8 cellular contexts compared by ENCODE assay signal in genomic region chr9:121861501-121862180, GRCh38.
DNase-seq lines count a peak whose midpoint lies in the region; ATAC-seq, FAIRE-seq and TF ChIP-seq lines count a peak whose summit lies in the region.

No MANE protein-coding gene starts in this region.

- 0 out of 2 replicates have a peak overlapping the region, but pooled peaks have one; percentile 34 for H2BK20ac ChIP-seq in H1 (ENCODE audit: low read length)

- WGBS in H1 (ENCODE audit: extremely low coverage in 1 of 2, insufficient coverage in 1 of 2, insufficient read length in 1 of 2, insufficient replicate concordance in 2 of 2, low coverage in 1 of 2, low lambda C conversion rate in 2 of 2, missing lambda C conversion rate in 1 of 2), 2 experiments: 70% methylated on average over 4 of the region's 4 CpGs; no CpG with 5 or more reads in 1 of the 2 experiments

- peaks cover 37% of the 10 kb centered on the region for H3K4me1 Mint-ChIP-seq in nephron progenitor cell
- no peaks in the 10 kb centered on the region for H3K4me1 Mint-ChIP-seq in activated CD4-positive, alpha-beta T cell treated with anti-CD3 and anti-CD28 coated beads, Interleukin-2, amount 10 ng/mL, durations not matched to agents 24 days and 14 days

- no peak overlapping the region for H2BK15ac ChIP-seq in H1 (ENCODE audit: low read length)

- no peaks in the 10 kb centered on the region for H3K23me2 ChIP-seq in H1 (ENCODE audit: low read depth, low read length)

- H3K4me3 ChIP-seq in DOHH2 (ENCODE audit: low read length) (no peak overlapping the region), NB4 (ENCODE audit: low read depth, low read length) (no peak overlapping the region), H1 (ENCODE audit: extremely low read depth in 1 of 4, insufficient read depth in 2 of 4, low read depth in 3 of 4, low read length in 4 of 4) (no peak overlapping the region)

- CTCF ChIA-PET in H1 (lab: Charles Lee; ENCODE audit: partially characterized antibody): interaction anchor here (0.6 to 4.0 kb wide), 38 partner anchors 10 to 315 kb away, joined by 3 to 21 read pairs (median 4); no protein-coding TSS in a partner anchor

- no peak overlapping the region for H2BK12ac ChIP-seq in H1 (ENCODE audit: low read depth, low read length)

- no peak overlapping the region for H4K8ac ChIP-seq in H1 (ENCODE audit: extremely low read depth, insufficient read depth, low read length)

- TF ChIP-seq RAD21 in H1 (IDR thresholded peaks at IDR 0.05 in 1 of 2, conservative IDR thresholded peaks at IDR 0.05 in 1 of 2; ENCODE audit: low read depth in 2 of 2, low read length in 2 of 2): peak; percentile 64 to 77

- H3K23ac ChIP-seq in H1 (ENCODE audit: insufficient read length): no peak overlapping the region

- no peak for TF ChIP-seq EP300 in H1 (IDR thresholded peaks at IDR 0.05; ENCODE audit: borderline replicate concordance in 1 of 2, low read depth in 2 of 2, low read length in 2 of 2)

- no peaks in the 10 kb centered on the region for H3K79me1 ChIP-seq in H1 (ENCODE audit: low read depth, low read length)

- H3K79me2 ChIP-seq in DOHH2 (ENCODE audit: control insufficient read depth, low read length) (no peaks in the 10 kb centered on the region), H1 (ENCODE audit: control insufficient read depth in 1 of 2, insufficient read depth in 2 of 2, low read length in 2 of 2) (no peaks in the 10 kb centered on the region)

- H3K36me3 ChIP-seq in DOHH2 (ENCODE audit: control insufficient read depth, low read length) (no peaks in the 10 kb centered on the region), H1 (ENCODE audit: control insufficient read depth in 2 of 4, insufficient read depth in 4 of 4, low read length in 3 of 4) (no peaks in the 10 kb centered on the region)

- peaks cover 15% of the 10 kb centered on the region for H3K27me3 Mint-ChIP-seq in nephron progenitor cell (ENCODE audit: low read depth, poor library complexity)
- H3K27me3 Mint-ChIP-seq in activated CD4-positive, alpha-beta T cell treated with anti-CD3 and anti-CD28 coated beads, Interleukin-2, amount 10 ng/mL, durations not matched to agents 24 days and 14 days: peaks cover 2% of the 10 kb centered on the region

- TF ChIP-seq CTCF in DOHH2 (IDR thresholded peaks at IDR 0.05; ENCODE audit: low read depth, low read length, poor library complexity, severe bottlenecking) (peak; percentile 58), NB4 (IDR thresholded peaks at IDR 0.05; ENCODE audit: low read depth, low read length) (peak; percentile 51), H1 (IDR thresholded peaks at IDR 0.05; ENCODE audit: control extremely low read depth in 1 of 3, insufficient read depth in 1 of 3, low read depth in 1 of 3, low read length in 3 of 3) (peak; percentile 81 to 91 (median 91)), nephron progenitor cell (IDR thresholded peaks at IDR 0.05) (peak; percentile 43)

- no peak for ATAC-seq in GM19324 (IDR thresholded peaks at IDR 0.05; ENCODE audit: low FRiP score, unreplicated experiment)

- no peak overlapping the region for H3K56ac ChIP-seq in H1 (replicated peaks; ENCODE audit: insufficient read length, low read depth, low read length)

- TF ChIP-seq POLR2A in NB4 (IDR thresholded peaks at IDR 0.05; ENCODE audit: extremely low read depth, insufficient read length) (no peak), H1 (IDR thresholded peaks at IDR 0.05; ENCODE audit: control extremely low read depth in 1 of 2, low read depth in 2 of 2, low read length in 2 of 2) (no peak)

- no peak overlapping the region for H2AFZ ChIP-seq in H1 (ENCODE audit: low read length)

- no peak overlapping the region for H2BK120ac ChIP-seq in H1 (replicated peaks; ENCODE audit: low read depth, low read length)

- H3K4me2 ChIP-seq in DOHH2 (ENCODE audit: low read length): no peak overlapping the region
- H3K4me2 ChIP-seq in H1 (ENCODE audit: insufficient read depth in 1 of 2, low read depth in 2 of 2, low read length in 2 of 2): no peak overlapping the region

- no peak overlapping the region for H3K27ac Mint-ChIP-seq in nephron progenitor cell
- H3K27ac Mint-ChIP-seq in activated CD4-positive, alpha-beta T cell treated with anti-CD3 and anti-CD28 coated beads, Interleukin-2, amount 10 ng/mL, durations not matched to agents 24 days and 14 days: no peak overlapping the region

- H3F3A ChIP-seq in DOHH2 (ENCODE audit: control insufficient read depth, insufficient read depth): no peaks in the 10 kb centered on the region

- no peaks in the 10 kb centered on the region for H3K27me3 ChIP-seq in DOHH2 (ENCODE audit: control insufficient read depth, low read length)
- no peaks in the 10 kb centered on the region for H3K27me3 ChIP-seq in H1 (replicated peaks in 1 of 4; ENCODE audit: control insufficient read depth in 3 of 4, extremely low read depth in 1 of 4, insufficient read depth in 3 of 4, low read length in 3 of 4)

- FAIRE-seq in H1 (lab: Jason Lieb, UNC): peak; percentile 57

- POLR2A ChIA-PET in H1 (lab: Charles Lee; ENCODE audit: partially characterized antibody): no interaction called here

- intact Hi-C loops in activated CD4-positive, alpha-beta T cell treated with anti-CD3 and anti-CD28 coated beads, Interleukin-2, amount 10 ng/mL, durations not matched to agents 24 days and 14 days (cut with micrococcal nuclease): no loop called here

- H3K9ac ChIP-seq in H1 (replicated peaks in 1 of 4; ENCODE audit: extremely low read depth in 1 of 4, low read depth in 3 of 4, low read length in 3 of 4): no peak overlapping the region

- H3K9me3 Mint-ChIP-seq in nephron progenitor cell: no peaks in the 10 kb centered on the region
- H3K9me3 Mint-ChIP-seq in activated CD4-positive, alpha-beta T cell treated with anti-CD3 and anti-CD28 coated beads, Interleukin-2, amount 10 ng/mL, durations not matched to agents 24 days and 14 days: no peaks in the 10 kb centered on the region

- H4K20me1 ChIP-seq in DOHH2 (ENCODE audit: control insufficient read depth, insufficient read depth, low read depth, low read length): no peaks in the 10 kb centered on the region
- H4K20me1 ChIP-seq in H1 (replicated peaks in 1 of 2; ENCODE audit: control insufficient read depth in 1 of 2, insufficient read depth in 2 of 2, low read length in 2 of 2): no peaks in the 10 kb centered on the region

- DNase-seq in NB4 (ENCODE audit: low read depth): peak; percentile 45
- DNase-seq in H1 (ENCODE audit: low read depth in 1 of 2, low spot score in 2 of 2): peak in 1 of 2 experiments; percentile 57
- DNase-seq in nephron progenitor cell: peak; percentile 45
- no peak for DNase-seq in activated CD4-positive, alpha-beta T cell treated with anti-CD3 and anti-CD28 coated beads, Interleukin-2, amount 10 ng/mL, durations not matched to agents 24 days and 14 days
- no peak for DNase-seq in NCI-H510A treated with DMSO at 0.1 percent for 48 hours (lab: John Stamatoyannopoulos, UW)
- DNase-seq in COR-L47 (lab: John Stamatoyannopoulos, UW): no peak

- no peak overlapping the region for H2AK5ac ChIP-seq in H1 (ENCODE audit: low read depth, low read length)

- H3K27ac ChIP-seq in DOHH2 (ENCODE audit: low read depth, low read length): no peak overlapping the region
- no peak overlapping the region for H3K27ac ChIP-seq in H1 (ENCODE audit: low read depth, low read length)

- H2BK5ac ChIP-seq in H1 (ENCODE audit: low read depth, low read length): no peak overlapping the region

- no peak overlapping the region for H3K4me3 Mint-ChIP-seq in nephron progenitor cell
- H3K4me3 Mint-ChIP-seq in activated CD4-positive, alpha-beta T cell treated with anti-CD3 and anti-CD28 coated beads, Interleukin-2, amount 10 ng/mL, durations not matched to agents 24 days and 14 days: no peak overlapping the region

- no peak overlapping the region for H3K4ac ChIP-seq in H1 (replicated peaks; ENCODE audit: insufficient read length, low read depth, low read length)

- H3K36me3 Mint-ChIP-seq in nephron progenitor cell (ENCODE audit: low read depth): no peaks in the 10 kb centered on the region
- no peaks in the 10 kb centered on the region for H3K36me3 Mint-ChIP-seq in activated CD4-positive, alpha-beta T cell treated with anti-CD3 and anti-CD28 coated beads, Interleukin-2, amount 10 ng/mL, durations not matched to agents 24 days and 14 days (ENCODE audit: low read depth)

- no peak overlapping the region for H3K18ac ChIP-seq in H1 (ENCODE audit: extremely low read depth, low read length)

- no peaks in the 10 kb centered on the region for H3K9me3 ChIP-seq in DOHH2 (ENCODE audit: control insufficient read depth, insufficient read depth, low read length)
- H3K9me3 ChIP-seq in H1 (ENCODE audit: insufficient read depth in 2 of 2, low read depth in 1 of 2, low read length in 1 of 2): no peaks in the 10 kb centered on the region

- no peak overlapping the region for H4K5ac ChIP-seq in H1 (ENCODE audit: insufficient read length, low read depth, low read length)

- no peak overlapping the region for H3K14ac ChIP-seq in H1 (ENCODE audit: insufficient read length)

- H3K9me2 ChIP-seq in DOHH2 (replicated peaks; ENCODE audit: control insufficient read depth, low read length): no peaks in the 10 kb centered on the region

- H4K91ac ChIP-seq in H1 (replicated peaks; ENCODE audit: insufficient read length, low read length): no peak overlapping the region

- H3K4me1 ChIP-seq in DOHH2 (ENCODE audit: control insufficient read depth, low read length) (peaks cover 8% of the 10 kb centered on the region), H1 (replicated peaks in 1 of 4; ENCODE audit: control insufficient read depth in 3 of 4, insufficient read depth in 4 of 4, low read length in 3 of 4) (peaks cover 0 to 8% (median 2%) of the 10 kb centered on the region in 4 experiments; a peak in 6 of 7 replicates)

TF ChIP-seq in H1, 55 proteins besides CTCF, POLR2A, EP300 and RAD21 (continues in another document):
- TF ChIP-seq CREB1 (IDR thresholded peaks at IDR 0.05) (peak; percentile 37), EGR1 (IDR thresholded peaks at IDR 0.05; ENCODE audit: borderline replicate concordance, low read depth, low read length) (no peak), KDM1A (IDR thresholded peaks at IDR 0.05; ENCODE audit: borderline replicate concordance, low read length) (no peak), SIN3A (conservative IDR thresholded peaks at IDR 0.05 in 1 of 2, IDR thresholded peaks at IDR 0.05 in 1 of 2; ENCODE audit: low read depth in 1 of 2, low read length in 2 of 2) (peak in 1 of 2 experiments; percentile 83; a peak in 2 of 4 replicates)

Comparison
In these comparisons a context has a peak if more than half of its experiments do, and no peak if none do; other contexts are left out.
1. DNase-seq: peak in NB4 (single experiment) and nephron progenitor cell (single experiment); none in activated CD4-positive, alpha-beta T cell treated with anti-CD3 and anti-CD28 coated beads, Interleukin-2, amount 10 ng/mL, durations not matched to agents 24 days and 14 days (single experiment), NCI-H510A treated with DMSO at 0.1 percent for 48 hours (single experiment) and COR-L47 (single experiment).
2. Peak in every context shown above with its lines, with median percentiles within 50 percentile points of each other: CTCF ChIP-seq.